In the genomic region with DNA sequence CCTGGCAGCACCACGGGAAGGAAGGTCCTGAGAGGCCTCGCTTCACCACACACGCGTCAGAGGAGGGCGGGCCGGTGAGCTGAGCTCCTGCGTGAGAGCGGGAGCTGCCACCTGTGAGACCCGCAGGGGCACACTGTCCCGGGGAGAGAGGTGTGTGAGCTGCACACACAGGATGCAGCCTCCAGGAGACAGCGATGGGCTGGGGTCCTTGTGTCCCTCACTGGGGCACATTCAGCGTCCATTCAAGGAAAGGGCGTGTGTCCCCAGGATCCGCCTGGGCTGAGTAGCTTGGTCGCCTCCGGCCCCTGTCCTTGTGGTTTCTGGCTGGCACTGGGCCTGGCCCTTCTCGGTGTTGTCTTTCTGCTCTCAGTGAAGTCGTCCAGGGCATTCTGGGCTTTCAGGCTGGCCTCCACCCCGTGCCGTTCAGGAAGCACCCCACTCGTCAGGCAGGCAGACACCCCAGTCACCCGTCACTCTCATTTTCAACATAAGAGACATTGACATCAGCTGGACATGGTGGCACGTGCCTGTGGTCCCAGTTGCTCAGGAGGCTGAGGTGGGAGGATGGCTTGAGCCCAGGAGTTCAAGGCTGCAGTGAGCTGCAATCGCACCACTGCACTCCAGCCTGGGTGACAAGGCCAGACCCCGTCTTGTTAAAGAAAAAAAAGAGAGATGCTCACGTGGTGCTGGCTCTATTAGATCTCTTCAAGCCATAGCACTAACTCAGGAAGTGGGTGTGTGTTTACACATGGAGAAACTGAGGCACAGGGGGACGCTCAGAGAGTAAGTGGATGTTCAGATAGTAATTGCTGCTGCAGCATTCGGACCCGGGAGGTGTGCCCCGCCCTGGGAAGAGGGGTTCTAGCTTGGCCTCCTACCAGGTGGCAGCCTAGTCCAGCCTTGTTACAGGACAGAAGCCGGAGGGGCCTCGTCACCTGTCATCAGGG, we compare ENCODE assay signal across 25 cellular contexts.
A peak's percentile ranks its signal among the peaks of the same experiment; 100 is the strongest.
DNase-seq lines count a peak whose midpoint lies in the region; TF ChIP-seq lines count a peak whose summit lies in the region.
"Had no signal": no experiment of that assay in that cellular context is flagged by ENCODE, and none has a peak within 500 bp of the region (broad histone marks: within the 10 kb centered on the region; RNA-seq: fewer than 3 reads in every experiment).

No MANE protein-coding gene starts in this region.

- H3K27me3 ChIP-seq in neuronal stem cell (ENCODE audit: control insufficient read depth in 3 of 3, insufficient read depth in 3 of 3, low read depth in 1 of 3, low read length in 3 of 3): no peaks in the 10 kb centered on the region
- H3K27me3 ChIP-seq: cardiac muscle cell had no signal

- no peaks in the 10 kb centered on the region for H3K9me3 ChIP-seq in neuronal stem cell (replicated peaks in 1 of 2; ENCODE audit: control insufficient read depth in 2 of 2, insufficient read depth in 1 of 2, low read depth in 1 of 2, low read length in 2 of 2)

- H4K8ac ChIP-seq in neuronal stem cell (ENCODE audit: low read depth, low read length): no peak overlapping the region

- H3K9me3 Mint-ChIP-seq in chondrocyte (ENCODE audit: low read depth): no peaks in the 10 kb centered on the region
- H3K9me3 Mint-ChIP-seq: CD4-positive, alpha-beta T cell; natural killer cell treated with Interleukin-12 subunit alpha and Interleukin-12 subunit beta and Interleukin-15 and Interleukin-18, amount 100 ng/mL, for 72 hours; stimulated activated effector memory CD8-positive, alpha-beta T cell treated with anti-CD3 and anti-CD28 coated beads, Interleukin-12 subunit alpha, Interleukin-12 subunit beta, amount 100 ng/mL, for 72 hours had no signal

- peak overlapping the region; percentile 25 for H3K14ac ChIP-seq in neuronal stem cell (ENCODE audit: low read length)

- no peak overlapping the region for H4K91ac ChIP-seq in neuronal stem cell (ENCODE audit: low read depth, low read length, poor library complexity)

- H3K9ac ChIP-seq in neuronal stem cell (ENCODE audit: low read depth, low read length, poor library complexity): no peak overlapping the region

- no CpG with 5 or more reads among the region's 32 CpGs for WGBS in neuronal stem cell (ENCODE audit: extremely low coverage in 2 of 2, insufficient read length in 2 of 2, insufficient replicate concordance in 1 of 2), 2 donors

- no peak overlapping the region for H2BK5ac ChIP-seq in neuronal stem cell (ENCODE audit: low read length)

- no peak overlapping the region for H2AK5ac ChIP-seq in neuronal stem cell (ENCODE audit: low read depth, low read length)

- H3K18ac ChIP-seq in neuronal stem cell (ENCODE audit: low read length): peak overlapping the region; percentile 57

- H3K79me1 ChIP-seq in neuronal stem cell (ENCODE audit: low read depth, low read length): peaks cover 7% of the 10 kb centered on the region

- H3K36me3 ChIP-seq in neuronal stem cell (replicated peaks in 1 of 2; ENCODE audit: control insufficient read depth in 2 of 2, insufficient read depth in 2 of 2, low read length in 2 of 2): peaks cover 0 to 2% of the 10 kb centered on the region in 2 donors
- H3K36me3 ChIP-seq: cardiac muscle cell had no signal

- no peak overlapping the region for H2BK12ac ChIP-seq in neuronal stem cell (ENCODE audit: low read length)

- no peak overlapping the region for H2AFZ ChIP-seq in neuronal stem cell (ENCODE audit: low read length)

- H3K4ac ChIP-seq in neuronal stem cell (ENCODE audit: low read length): no peak overlapping the region

- no peak overlapping the region for H2BK120ac ChIP-seq in neuronal stem cell (ENCODE audit: low read depth, low read length)

- no peaks in the 10 kb centered on the region for H3K36me3 Mint-ChIP-seq in chondrocyte (ENCODE audit: low read depth)
- H3K36me3 Mint-ChIP-seq: natural killer cell treated with Interleukin-12 subunit alpha and Interleukin-12 subunit beta and Interleukin-15 and Interleukin-18, amount 100 ng/mL, for 72 hours; stimulated activated effector memory CD8-positive, alpha-beta T cell treated with anti-CD3 and anti-CD28 coated beads, Interleukin-12 subunit alpha, Interleukin-12 subunit beta, amount 100 ng/mL, for 72 hours had no signal

- H3K23ac ChIP-seq in neuronal stem cell (ENCODE audit: low read depth, low read length, poor library complexity): peak overlapping the region; percentile 27

- TF ChIP-seq CTCF in coronary artery (IDR thresholded peaks at IDR 0.05) (no peak), chondrocyte (IDR thresholded peaks at IDR 0.05) (no peak)

- H3K4me1 Mint-ChIP-seq in chondrocyte (ENCODE audit: low read depth): no peaks in the 10 kb centered on the region
- H3K4me1 Mint-ChIP-seq: stimulated activated effector memory CD8-positive, alpha-beta T cell treated with anti-CD3 and anti-CD28 coated beads, Interleukin-12 subunit alpha, Interleukin-12 subunit beta, amount 100 ng/mL, for 72 hours had no signal

- H3K4me2 ChIP-seq in neuronal stem cell (ENCODE audit: insufficient read depth, low read length, poor library complexity, severe bottlenecking): no peak overlapping the region

- H3K27ac ChIP-seq in coronary artery: no peak overlapping the region
- no peak overlapping the region for H3K27ac ChIP-seq in neuronal stem cell (replicated peaks; ENCODE audit: low read length)
- H3K27ac ChIP-seq: cardiac muscle cell had no signal

- no peak overlapping the region for H3K4me3 ChIP-seq in coronary artery
- H3K4me3 ChIP-seq in neuronal stem cell (ENCODE audit: low read length in 2 of 2): no peak overlapping the region
- H3K4me3 ChIP-seq: cardiac muscle cell had no signal

- no peak overlapping the region for H3K4me3 Mint-ChIP-seq in chondrocyte (ENCODE audit: unreplicated experiment)
- H3K4me3 Mint-ChIP-seq: CD4-positive, alpha-beta T cell; natural killer cell treated with Interleukin-12 subunit alpha and Interleukin-12 subunit beta and Interleukin-15 and Interleukin-18, amount 100 ng/mL, for 72 hours; stimulated activated effector memory CD8-positive, alpha-beta T cell treated with anti-CD3 and anti-CD28 coated beads, Interleukin-12 subunit alpha, Interleukin-12 subunit beta, amount 100 ng/mL, for 72 hours had no signal

- no peak overlapping the region for H3K27ac Mint-ChIP-seq in chondrocyte (ENCODE audit: unreplicated experiment)
- H3K27ac Mint-ChIP-seq: CD4-positive, alpha-beta T cell; natural killer cell treated with Interleukin-12 subunit alpha and Interleukin-12 subunit beta and Interleukin-15 and Interleukin-18, amount 100 ng/mL, for 72 hours; stimulated activated effector memory CD8-positive, alpha-beta T cell treated with anti-CD3 and anti-CD28 coated beads, Interleukin-12 subunit alpha, Interleukin-12 subunit beta, amount 100 ng/mL, for 72 hours had no signal

- H3K27me3 Mint-ChIP-seq in chondrocyte (ENCODE audit: low read depth): no peaks in the 10 kb centered on the region
- H3K27me3 Mint-ChIP-seq: CD4-positive, alpha-beta T cell; natural killer cell treated with Interleukin-12 subunit alpha and Interleukin-12 subunit beta and Interleukin-15 and Interleukin-18, amount 100 ng/mL, for 72 hours had no signal

- H3K4me1 ChIP-seq in neuronal stem cell (ENCODE audit: control insufficient read depth in 2 of 2, insufficient read depth in 1 of 2, low read depth in 1 of 2, low read length in 2 of 2): no peaks in the 10 kb centered on the region

- H2BK15ac ChIP-seq in neuronal stem cell (ENCODE audit: low read length): no peak overlapping the region

- DNase-seq in AG20443 (ENCODE audit: low spot score) (peak; percentile 6), D341Med (ENCODE audit: low spot score) (peak; percentile 17), coronary artery (ENCODE audit: low spot score) (peak; percentile 62), neuronal stem cell (ENCODE audit: low spot score) (no peak), chondrocyte (ENCODE audit: low spot score) (no peak), NCI-H187 (lab: John Stamatoyannopoulos, UW) (no peak), cortex of kidney (lab: John Stamatoyannopoulos, UW) (no peak)
- DNase-seq: activated CD4-positive, alpha-beta T cell treated with anti-CD3 and anti-CD28 coated beads for 48 hours; activated naive CD4-positive, alpha-beta T cell; amniotic stem cell; DMS153; GDM1; HCEC 1CT; KG1; left colon; midbrain; NCI-H146; NCI-H226; NCI-H82; OCI-M1; SHP77 treated with DMSO at 0.1 percent for 48 hours had no signal

Comparison
In these comparisons a context has a peak if more than half of its experiments do, and no peak if none do; other contexts are left out.
1. DNase-seq: peak in AG20443 (single experiment), D341Med (single experiment) and coronary artery (single experiment); none in neuronal stem cell (single experiment), chondrocyte (single experiment), NCI-H187 (0 of 2) and cortex of kidney (single experiment).